14 cellular contexts compared by ENCODE assay signal in genomic region chr19:10006752-10007323, GRCh38. TPM values are rescaled to one million over a fixed set of nuclear protein-coding genes. Genes with fewer than 3 reads are reported as not detected.
A peak's percentile ranks its signal among the peaks of the same experiment; 100 is the strongest.
DNase-seq lines count a peak whose midpoint lies in the region; ATAC-seq and TF ChIP-seq lines count a peak whose summit lies in the region.
"Had no signal": no experiment of that assay in that cellular context is flagged by ENCODE, and none has a peak within 500 bp of the region (broad histone marks: within the 10 kb centered on the region; RNA-seq: fewer than 3 reads in every experiment).

No MANE protein-coding gene starts in this region.

- H3K4me1 ChIP-seq in right cardiac atrium (ENCODE audit: control insufficient read depth, insufficient read depth, low read length) (no peaks in the 10 kb centered on the region), ovary (ENCODE audit: insufficient read depth) (peaks cover 13% of the 10 kb centered on the region), uterus (peaks cover 0 to 11% of the 10 kb centered on the region in 2 donors), MM.1S (ENCODE audit: low read length) (no peaks in the 10 kb centered on the region; the same call in 1 of the 2 replicates)

- no peaks in the 10 kb centered on the region for H3K36me3 ChIP-seq in ovary
- H3K36me3 ChIP-seq in uterus: no peaks in the 10 kb centered on the region
- no peaks in the 10 kb centered on the region for H3K36me3 ChIP-seq in MM.1S (replicated peaks; ENCODE audit: insufficient read depth, low read length)

- TF ChIP-seq CTCF in dorsolateral prefrontal cortex (IDR thresholded peaks at IDR 0.05 in 54 of 56, conservative IDR thresholded peaks at IDR 0.05 in 2 of 56; ENCODE audit: low read depth in 1 of 56, partially characterized antibody in 56 of 56): no peak
- TF ChIP-seq CTCF in ovary (IDR thresholded peaks at IDR 0.05): no peak
- no peak for TF ChIP-seq CTCF in uterus (IDR thresholded peaks at IDR 0.05)
- no peak for TF ChIP-seq CTCF in MM.1S (IDR thresholded peaks at IDR 0.05; ENCODE audit: low read length)

- DNase-seq in right cardiac atrium: no peak
- no peak for DNase-seq in cardiac septum (ENCODE audit: low spot score)
- no peak for DNase-seq in dorsolateral prefrontal cortex
- DNase-seq in ovary: no peak
- DNase-seq in uterus: no peak
- no peak for DNase-seq in MM.1S
- DNase-seq in SK-N-DZ (ENCODE audit: low spot score): no peak
- no peak for DNase-seq in NCI-H2227 (lab: John Stamatoyannopoulos, UW; ENCODE audit: unreplicated experiment)
- DNase-seq: hippocampal formation, Karpas-422, NCI-H2029 treated with DMSO at 0.1 percent for 48 hours, SHP77 treated with DMSO at 0.1 percent for 48 hours had no signal

- no peak overlapping the region for H3K9ac ChIP-seq in MM.1S (ENCODE audit: low read length)

- no peak for TF ChIP-seq EP300 in ovary (IDR thresholded peaks at IDR 0.05)

- H3K27me3 ChIP-seq in right cardiac atrium (ENCODE audit: control insufficient read depth, insufficient read depth): no peaks in the 10 kb centered on the region
- H3K27me3 ChIP-seq in dorsolateral prefrontal cortex: peaks cover 0 to 48% (median 20%) of the 10 kb centered on the region in 45 donors
- H3K27me3 ChIP-seq in ovary: no peaks in the 10 kb centered on the region
- H3K27me3 ChIP-seq in uterus: no peaks in the 10 kb centered on the region
- H3K27me3 ChIP-seq in MM.1S (replicated peaks; ENCODE audit: insufficient read depth, low read length): peaks cover 85% of the 10 kb centered on the region

- intact Hi-C loops in right cardiac atrium (cut with DNase I) (no loop called here), cardiac septum (cut with DNase I) (loop anchor here (5.0 kb wide), 1 partner anchor 75 kb away; no protein-coding TSS in a partner anchor), dorsolateral prefrontal cortex (cut with DNase I) (loop anchor here in 1 of 2 donors (5.0 kb wide), 1 partner anchor 75 kb away; no protein-coding TSS in a partner anchor), ovary (cut with DNase I) (loop anchor here in 2 of 4 donors (5.0 to 10.0 kb wide), 2 partner anchors 70 to 72 kb away; partner anchors contain the start of gene OLFM2 (in 2 of the 2)), uterus (cut with DNase I; ENCODE audit: low total_unique reads) (no loop called here)

- no peak for ATAC-seq in right cardiac atrium

- no peaks in the 10 kb centered on the region for H3K9me2 ChIP-seq in MM.1S (replicated peaks; ENCODE audit: insufficient read depth, low read length)

- H3K79me2 ChIP-seq in MM.1S (ENCODE audit: low read length): no peaks in the 10 kb centered on the region

- TF ChIP-seq POLR2A in ovary (IDR thresholded peaks at IDR 0.05) (no peak), uterus (IDR thresholded peaks at IDR 0.05) (no peak)

- H3K9me3 ChIP-seq in right cardiac atrium (ENCODE audit: control insufficient read depth, low read length): no peaks in the 10 kb centered on the region
- H3K9me3 ChIP-seq in ovary: no peaks in the 10 kb centered on the region
- no peaks in the 10 kb centered on the region for H3K9me3 ChIP-seq in uterus
- H3K9me3 ChIP-seq in MM.1S (replicated peaks; ENCODE audit: insufficient read depth, low read length): no peaks in the 10 kb centered on the region

- H3K4me2 ChIP-seq in MM.1S (ENCODE audit: low read depth, low read length): no peak overlapping the region

- H3K4me3 ChIP-seq in right cardiac atrium (ENCODE audit: low read length): no peak overlapping the region
- H3K4me3 ChIP-seq in dorsolateral prefrontal cortex: no peak overlapping the region
- no peak overlapping the region for H3K4me3 ChIP-seq in ovary
- no peak overlapping the region for H3K4me3 ChIP-seq in uterus
- no peak overlapping the region for H3K4me3 ChIP-seq in MM.1S (ENCODE audit: low read length)

- no peaks in the 10 kb centered on the region for H4K20me1 ChIP-seq in MM.1S (ENCODE audit: insufficient read depth, low read length)

- no peak overlapping the region for H2AFZ ChIP-seq in MM.1S (ENCODE audit: low read length)

- no peaks in the 10 kb centered on the region for H3F3A ChIP-seq in MM.1S (ENCODE audit: insufficient read depth, low read length)

- peak overlapping the region; percentile 71 for H3K27ac ChIP-seq in right cardiac atrium (ENCODE audit: low read length)
- H3K27ac ChIP-seq in dorsolateral prefrontal cortex: peak overlapping the region in 39 of 59 donors; percentile 6 to 80 (median 48)
- peak overlapping the region; percentile 41 to 70 for H3K27ac ChIP-seq in ovary
- peak overlapping the region; percentile 83 to 88 for H3K27ac ChIP-seq in uterus
- H3K27ac ChIP-seq in MM.1S (ENCODE audit: low read length): no peak overlapping the region

RNA-seq across cellular contexts. Expression of gene COL5A3, which starts 3.5 kb away (rescaled TPM):
- total RNA-seq in right cardiac atrium (10 to 100 TPM in 2 of 4 donors, 1 to 10 TPM in 2; 8.6 to 19.1 (median 11.9) TPM), cardiac septum (8.9 TPM), dorsolateral prefrontal cortex (100 to 1,000 TPM in 1 of 120 experiments, 10 to 100 TPM in 118, 1 to 10 TPM in 1; 9.4 to 144 (median 31.3) TPM), ovary (1 to 10 TPM; 1.7 to 9.0 (median 4.4) TPM), uterus (10 to 100 TPM; 12.6 to 43.3 (median 25.6) TPM)
- polyA plus RNA-seq in right cardiac atrium (13.5 TPM), ovary (1 to 10 TPM; 1.5 to 6.7 TPM)
- polyA plus RNA-seq in SK-N-DZ (2014; cell fraction: cytosol; rRNA removed): not detected in 2 replicates
- polyA plus RNA-seq in SK-N-DZ (2014; cell fraction: nucleus; rRNA removed): not detected in 2 replicates

RNA-seq across cellular contexts. Expression of gene RDH8, which starts 6.4 kb away (rescaled TPM):
- total RNA-seq in right cardiac atrium: not detected
- polyA plus RNA-seq in right cardiac atrium: not detected
- total RNA-seq in cardiac septum: not detected
- total RNA-seq in dorsolateral prefrontal cortex: not detected
- not detected for total RNA-seq in ovary
- not detected for polyA plus RNA-seq in ovary
- total RNA-seq in uterus: not detected
- polyA plus RNA-seq in SK-N-DZ (2014; cell fraction: cytosol; rRNA removed): not detected in 2 replicates
- polyA plus RNA-seq in SK-N-DZ (2014; cell fraction: nucleus; rRNA removed): not detected in 2 replicates
- total RNA-seq: Daoy, lung microvascular endothelial cell had no signal
